17 cellular contexts compared by ENCODE assay signal in genomic region chr9:75488082-75488713, GRCh38.
"Had no signal": no experiment of that assay in that cellular context is flagged by ENCODE, and none has a peak within 500 bp of the region (broad histone marks: within the 10 kb centered on the region; RNA-seq: fewer than 3 reads in every experiment).

No MANE protein-coding gene starts in this region.

- DNase-seq: activated B cell treated with CpG ODN at 0.5 μM for 24 hours; activated CD4-positive, alpha-beta T cell treated with anti-CD3 and anti-CD28 coated beads for 48 hours; activated CD8-positive, alpha-beta memory T cell treated with anti-CD3 and anti-CD28 coated beads, Interleukin-2, amount 50 U/mL, for 4 hours; activated CD8-positive, alpha-beta T cell treated with anti-CD3 and anti-CD28 coated beads, Interleukin-2, amount 10 ng/mL, durations not matched to agents 7 days and 5 days; activated effector memory CD4-positive, alpha-beta T cell treated with anti-CD3 and anti-CD28 coated beads, Interleukin-2, amount 50 U/mL, for 16 hours; activated T-cell treated with anti-CD3 and anti-CD28 coated beads, Interleukin-2, amount 50 U/mL, for 48 hours; pancreas; stimulated activated CD4-positive, alpha-beta T cell treated with anti-CD3 and anti-CD28 coated beads, Interleukin-15, amount 100 ng/mL, for 24 hours; stimulated activated CD4-positive, alpha-beta T cell treated with anti-CD3 and anti-CD28 coated beads, Interleukin-4, amount 100 ng/mL, for 1 hour; stimulated activated naive B cell treated with anti-CD40 and anti-IgM and Interleukin-4, amounts not matched to agents 10 μg/mL and 1 μg/mL and 100 μg/mL, for 72 hours; T-helper 2 cell; tibial artery had no signal

- H3K9me3 ChIP-seq: adrenal gland, pancreas, tibial artery had no signal

- H3K4me2 ChIP-seq: hepatocyte had no signal

- H3K4me1 ChIP-seq: adrenal gland, pancreas had no signal

- H3K4me3 Mint-ChIP-seq: activated B cell treated with CpG ODN at 0.5 μM for 24 hours; activated CD8-positive, alpha-beta T cell treated with anti-CD3 and anti-CD28 coated beads, Interleukin-2, amount 10 ng/mL, durations not matched to agents 7 days and 5 days; activated naive CD4-positive, alpha-beta T cell treated with anti-CD3 and anti-CD28 coated beads, Interleukin-2, amount 50 U/mL, for 24 hours; stimulated activated naive B cell treated with anti-CD40 and anti-IgM and Interleukin-4, amounts not matched to agents 10 μg/mL and 1 μg/mL and 100 μg/mL, for 72 hours had no signal

- H3K27ac ChIP-seq: adrenal gland, hepatocyte, pancreas had no signal

- H3K27ac Mint-ChIP-seq: activated B cell treated with CpG ODN at 0.5 μM for 24 hours; activated CD8-positive, alpha-beta T cell treated with anti-CD3 and anti-CD28 coated beads, Interleukin-2, amount 10 ng/mL, durations not matched to agents 7 days and 5 days; activated naive CD4-positive, alpha-beta T cell treated with anti-CD3 and anti-CD28 coated beads, Interleukin-2, amount 50 U/mL, for 24 hours; stimulated activated naive B cell treated with anti-CD40 and anti-IgM and Interleukin-4, amounts not matched to agents 10 μg/mL and 1 μg/mL and 100 μg/mL, for 72 hours had no signal

- H3K4me3 ChIP-seq: adrenal gland, hepatocyte, lung, pancreas, tibial artery had no signal

- H3K36me3 Mint-ChIP-seq: activated naive CD4-positive, alpha-beta T cell treated with anti-CD3 and anti-CD28 coated beads, Interleukin-2, amount 50 U/mL, for 24 hours; stimulated activated naive B cell treated with anti-CD40 and anti-IgM and Interleukin-4, amounts not matched to agents 10 μg/mL and 1 μg/mL and 100 μg/mL, for 72 hours had no signal

- H3K4me1 Mint-ChIP-seq: activated B cell treated with CpG ODN at 0.5 μM for 24 hours; activated naive CD4-positive, alpha-beta T cell treated with anti-CD3 and anti-CD28 coated beads, Interleukin-2, amount 50 U/mL, for 24 hours; stimulated activated naive B cell treated with anti-CD40 and anti-IgM and Interleukin-4, amounts not matched to agents 10 μg/mL and 1 μg/mL and 100 μg/mL, for 72 hours had no signal

- H3K27me3 ChIP-seq: adrenal gland, hepatocyte, pancreas, tibial artery had no signal

- H3K79me2 ChIP-seq: hepatocyte had no signal

- H3K27me3 Mint-ChIP-seq: activated B cell treated with CpG ODN at 0.5 μM for 24 hours; stimulated activated naive B cell treated with anti-CD40 and anti-IgM and Interleukin-4, amounts not matched to agents 10 μg/mL and 1 μg/mL and 100 μg/mL, for 72 hours had no signal

- H3K36me3 ChIP-seq: adrenal gland, pancreas, tibial artery had no signal

- ATAC-seq: activated CD8-positive, alpha-beta T cell treated with anti-CD3 and anti-CD28 coated beads, Interleukin-2, amount 10 ng/mL, durations not matched to agents 7 days and 5 days; esophagus mucosa; pancreas; stimulated activated naive B cell treated with anti-CD40 and anti-IgM and Interleukin-4, amounts not matched to agents 10 μg/mL and 1 μg/mL and 100 μg/mL, for 72 hours had no signal
